ENCODE assay signal across 1 cellular context in genomic region chrX:151762802-151763201, GRCh38.
TF ChIP-seq lines count a peak whose summit lies in the region.

No MANE protein-coding gene starts in this region.

TF ChIP-seq in HepG2, 621 proteins besides CTCF, POLR2A, EP300 and RAD21:
- TF ChIP-seq SNRNP70 (IDR thresholded peaks at IDR 0.05; ENCODE audit: low read depth, low read length) (no peak), MAZ (IDR thresholded peaks at IDR 0.05; ENCODE audit: borderline replicate concordance, low read depth, low read length) (no peak), MAZ (CRISPR knock-in tag; IDR thresholded peaks at IDR 0.05; ENCODE audit: low read depth) (no peak), HOXA7 (CRISPR knock-in tag; IDR thresholded peaks at IDR 0.05) (no peak), FLYWCH1 (CRISPR knock-in tag; IDR thresholded peaks at IDR 0.05) (no peak), ZBTB14 (CRISPR knock-in tag; IDR thresholded peaks at IDR 0.05) (no peak), ZBTB42 (CRISPR knock-in tag; IDR thresholded peaks at IDR 0.05) (no peak)
